Comparison of ENCODE assay signal across 28 cellular contexts in the genomic region with DNA sequence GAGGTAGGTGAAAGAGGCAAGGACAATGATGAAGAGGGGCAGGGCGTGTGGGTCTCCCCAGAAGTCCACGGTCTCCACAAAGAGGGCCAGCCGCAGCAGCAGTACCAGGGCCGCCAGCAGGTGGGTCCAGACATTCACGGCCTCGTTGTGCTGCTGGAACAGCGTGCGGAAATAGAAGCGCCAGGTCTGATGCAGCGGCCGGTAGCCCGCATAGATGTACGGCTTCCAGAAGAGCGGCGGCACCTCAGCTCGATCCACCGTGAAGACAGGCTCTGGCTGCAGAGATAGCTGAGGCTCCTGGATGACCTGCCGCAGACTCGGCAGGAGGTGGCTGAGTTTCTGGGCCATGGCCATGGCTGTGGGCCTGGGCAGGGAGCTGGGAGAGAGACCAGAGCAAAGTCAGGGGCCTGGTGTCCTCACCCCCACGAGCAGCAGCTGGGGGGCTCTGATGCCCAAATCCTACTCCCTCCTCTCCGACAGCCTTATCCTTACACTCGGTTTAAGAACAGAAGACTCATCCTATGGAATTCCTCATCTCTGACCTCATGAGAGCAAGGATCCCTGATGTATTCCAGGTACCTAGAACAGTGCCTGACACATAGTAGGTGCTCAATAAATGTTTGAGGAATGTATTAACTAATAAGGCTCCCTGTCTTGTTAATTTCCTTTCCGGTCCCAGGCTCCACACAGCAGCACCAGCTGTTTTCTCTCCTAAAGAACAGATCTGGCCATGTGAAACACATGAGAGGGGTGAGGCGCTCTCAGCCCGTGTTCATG. TPM values are rescaled to one million over a fixed set of nuclear protein-coding genes. Genes with fewer than 3 reads are reported as not detected.
DNase-seq lines count a peak whose midpoint lies in the region; ATAC-seq and TF ChIP-seq lines count a peak whose summit lies in the region.
"Had no signal": no experiment of that assay in that cellular context is flagged by ENCODE, and none has a peak within 500 bp of the region (broad histone marks: within the 10 kb centered on the region; RNA-seq: fewer than 3 reads in every experiment).

No MANE protein-coding gene starts in this region.

- H3K27ac ChIP-seq in HCT116 (ENCODE audit: low read depth, low read length) (no peak overlapping the region), Karpas-422 (ENCODE audit: low read length) (no peak overlapping the region)
- H3K27ac ChIP-seq: lower lobe of right lung, pancreas, SJCRH30, WERI-Rb-1 had no signal

- no TSS peak for BruUV-seq in HCT116 (replicated peaks; lab: Mats Ljungman, UMichigan)

- RAD21 ChIA-PET in HCT116 (lab: Charles Lee; ENCODE audit: low non-redundant PET in 1 of 2, low total read pairs in 2 of 2, uncharacterized antibody in 2 of 2, unreplicated experiment in 2 of 2), result no interaction called here

- DNase-seq in CD14-positive monocyte (ENCODE audit: low spot score) (no peak), HCT116 (ENCODE audit: low read depth, low spot score) (no peak), cerebellar cortex (ENCODE audit: low spot score) (peak; percentile 58), nephron progenitor cell (no peak), Karpas-422 (no peak), GF-D8 (lab: John Stamatoyannopoulos, UW) (no peak), KG1 (lab: John Stamatoyannopoulos, UW) (no peak)
- DNase-seq in activated CD4-positive, CD25-positive, alpha-beta regulatory T cell (lab: John Stamatoyannopoulos, UW), result no peak
- DNase-seq: activated CD4-positive, alpha-beta T cell treated with anti-CD3 and anti-CD28 coated beads, Interleukin-2, amount 10 ng/mL, durations not matched to agents 24 days and 14 days; activated naive CD4-positive, alpha-beta T cell; activated naive CD8-positive, alpha-beta T cell treated with anti-CD3 and anti-CD28 coated beads, Interleukin-2, amount 50 U/mL, for 24 hours; activated T-cell treated with anti-CD3 and anti-CD28 coated beads, Interleukin-2, amount 50 U/mL, for 72 hours; AML-193; CD8-positive, alpha-beta T cell; DMS 273 treated with DMSO at 0.1 percent for 48 hours; EL; lower lobe of right lung; mucosa of descending colon; natural killer cell; NCI-H1092 treated with DMSO at 0.1 percent for 48 hours; NCI-H187; NCI-H82; pancreas; SJCRH30; WERI-Rb-1 had no signal

- H3K4me3 ChIP-seq in HCT116 (replicated peaks in 1 of 2; ENCODE audit: low read depth in 1 of 2, low read length in 2 of 2) (no peak overlapping the region), Karpas-422 (ENCODE audit: low read length) (no peak overlapping the region)
- H3K4me3 ChIP-seq: lower lobe of right lung, mucosa of descending colon, pancreas, SJCRH30, skin epidermis had no signal

- peaks cover 0 to 4% (median 0%) of the 10 kb centered on the region in 7 donors for H3K9me3 Mint-ChIP-seq in CD14-positive monocyte
- H3K9me3 Mint-ChIP-seq in nephron progenitor cell, result no peaks in the 10 kb centered on the region
- H3K9me3 Mint-ChIP-seq: activated CD4-positive, alpha-beta T cell treated with anti-CD3 and anti-CD28 coated beads, Interleukin-2, amount 10 ng/mL, durations not matched to agents 24 days and 14 days; activated naive CD8-positive, alpha-beta T cell treated with anti-CD3 and anti-CD28 coated beads, Interleukin-2, amount 50 U/mL, for 24 hours; activated T-cell treated with anti-CD3 and anti-CD28 coated beads, Interleukin-2, amount 50 U/mL, for 72 hours; CD8-positive, alpha-beta T cell; central memory CD8-positive, alpha-beta T cell; natural killer cell; stimulated activated memory B cell treated with anti-CD40 and anti-IgM and Interleukin-4, amounts not matched to agents 10 μg/mL and 1 μg/mL and 100 μg/mL, for 72 hours had no signal

- H3K9ac ChIP-seq in HCT116 (ENCODE audit: low read length) (no peak overlapping the region), Karpas-422 (ENCODE audit: low read length) (no peak overlapping the region)

- peak; percentile 4; the same call in 1 of the 2 replicates for TF ChIP-seq RAD21 in HCT116 (IDR thresholded peaks at IDR 0.05; ENCODE audit: low read depth)

- no peaks in the 10 kb centered on the region for H3K9me3 ChIP-seq in HCT116 (ENCODE audit: control insufficient read depth in 1 of 2, insufficient read depth in 1 of 2, low read depth in 1 of 2, low read length in 2 of 2)
- no peaks in the 10 kb centered on the region for H3K9me3 ChIP-seq in Karpas-422 (ENCODE audit: low read length)
- H3K9me3 ChIP-seq: lower lobe of right lung, mucosa of descending colon, pancreas, SJCRH30 had no signal

- H3K4me3 Mint-ChIP-seq in CD14-positive monocyte (no peak overlapping the region), nephron progenitor cell (no peak overlapping the region)
- H3K4me3 Mint-ChIP-seq: activated CD4-positive, alpha-beta T cell treated with anti-CD3 and anti-CD28 coated beads, Interleukin-2, amount 10 ng/mL, durations not matched to agents 24 days and 14 days; activated naive CD8-positive, alpha-beta T cell treated with anti-CD3 and anti-CD28 coated beads, Interleukin-2, amount 50 U/mL, for 24 hours; activated T-cell treated with anti-CD3 and anti-CD28 coated beads, Interleukin-2, amount 50 U/mL, for 72 hours; CD8-positive, alpha-beta T cell; central memory CD8-positive, alpha-beta T cell; natural killer cell; stimulated activated memory B cell treated with anti-CD40 and anti-IgM and Interleukin-4, amounts not matched to agents 10 μg/mL and 1 μg/mL and 100 μg/mL, for 72 hours had no signal

- POLR2A ChIA-PET in HCT116 (lab: Charles Lee), result no interaction called here

- intact Hi-C loops in CD14-positive monocyte (cut with micrococcal nuclease) (no loop called here), HCT116 (cut with micrococcal nuclease) (no loop called here)

- H3K27me3 ChIP-seq in HCT116 (ENCODE audit: insufficient read depth, low read length) (no peaks in the 10 kb centered on the region), Karpas-422 (ENCODE audit: low read length) (no peaks in the 10 kb centered on the region)
- H3K27me3 ChIP-seq: pancreas, SJCRH30 had no signal

- H3K27me3 Mint-ChIP-seq in CD14-positive monocyte (ENCODE audit: low read depth in 3 of 3), result peaks cover 0 to 3% (median 0%) of the 10 kb centered on the region in 3 donors
- H3K27me3 Mint-ChIP-seq in nephron progenitor cell (ENCODE audit: low read depth, poor library complexity), result peaks cover 5% of the 10 kb centered on the region
- H3K27me3 Mint-ChIP-seq: activated CD4-positive, alpha-beta T cell treated with anti-CD3 and anti-CD28 coated beads, Interleukin-2, amount 10 ng/mL, durations not matched to agents 24 days and 14 days; activated naive CD8-positive, alpha-beta T cell treated with anti-CD3 and anti-CD28 coated beads, Interleukin-2, amount 50 U/mL, for 24 hours; central memory CD8-positive, alpha-beta T cell; stimulated activated memory B cell treated with anti-CD40 and anti-IgM and Interleukin-4, amounts not matched to agents 10 μg/mL and 1 μg/mL and 100 μg/mL, for 72 hours had no signal

- peaks cover 30 to 36% of the 10 kb centered on the region in 2 experiments for H3K4me1 ChIP-seq in HCT116 (ENCODE audit: control insufficient read depth in 1 of 2, insufficient read depth in 2 of 2, low read length in 2 of 2)
- peaks cover 10% of the 10 kb centered on the region for H3K4me1 ChIP-seq in Karpas-422 (ENCODE audit: low read length)

- H3K36me3 Mint-ChIP-seq in CD14-positive monocyte (peaks cover 28 to 31% of the 10 kb centered on the region in 2 donors), nephron progenitor cell (ENCODE audit: low read depth) (peaks cover 32% of the 10 kb centered on the region)
- H3K36me3 Mint-ChIP-seq: natural killer cell had no signal

- H3K4me1 Mint-ChIP-seq in CD14-positive monocyte (peaks cover 54% of the 10 kb centered on the region), nephron progenitor cell (peaks cover 41% of the 10 kb centered on the region)

- H3K9me2 ChIP-seq in HCT116 (ENCODE audit: insufficient read depth) (no peaks in the 10 kb centered on the region), Karpas-422 (replicated peaks; ENCODE audit: insufficient read depth, low read length) (no peaks in the 10 kb centered on the region)

- H4K20me1 ChIP-seq in HCT116 (ENCODE audit: insufficient read depth) (0 out of 2 replicates have a peak, but pooled peaks cover 3% of the 10 kb centered on the region), Karpas-422 (ENCODE audit: insufficient read depth, low read depth, low read length) (no peaks in the 10 kb centered on the region)

- H2AFZ ChIP-seq in HCT116 (ENCODE audit: low read depth, low read length, poor library complexity, severe bottlenecking) (no peak overlapping the region), Karpas-422 (ENCODE audit: low read length) (no peak overlapping the region)

- H3K36me3 ChIP-seq in HCT116 (ENCODE audit: control insufficient read depth in 1 of 2, insufficient read depth in 2 of 2, low read length in 2 of 2) (0 out of 4 replicates have a peak, but pooled peaks cover 0 to 6% of the 10 kb centered on the region in 2 experiments), Karpas-422 (ENCODE audit: insufficient read depth, low read length) (no peaks in the 10 kb centered on the region)
- H3K36me3 ChIP-seq: pancreas, SJCRH30 had no signal

- ATAC-seq in HCT116, result no peak
- ATAC-seq: activated naive CD8-positive, alpha-beta T cell treated with anti-CD3 and anti-CD28 coated beads, Interleukin-2, amount 50 U/mL, for 24 hours; activated T-cell treated with anti-CD3 and anti-CD28 coated beads, Interleukin-2, amount 50 U/mL, for 72 hours; CD8-positive, alpha-beta T cell; lower lobe of right lung; mucosa of descending colon; natural killer cell; pancreas; stimulated activated memory B cell treated with anti-CD40 and anti-IgM and Interleukin-4, amounts not matched to agents 10 μg/mL and 1 μg/mL and 100 μg/mL, for 72 hours had no signal

- H3K27ac Mint-ChIP-seq in CD14-positive monocyte, result peak overlapping the region in 5 of 7 donors; percentile 29 to 78 (median 59)
- peak overlapping the region; percentile 9 for H3K27ac Mint-ChIP-seq in nephron progenitor cell
- H3K27ac Mint-ChIP-seq: activated CD4-positive, alpha-beta T cell treated with anti-CD3 and anti-CD28 coated beads, Interleukin-2, amount 10 ng/mL, durations not matched to agents 24 days and 14 days; activated naive CD8-positive, alpha-beta T cell treated with anti-CD3 and anti-CD28 coated beads, Interleukin-2, amount 50 U/mL, for 24 hours; activated T-cell treated with anti-CD3 and anti-CD28 coated beads, Interleukin-2, amount 50 U/mL, for 72 hours; CD8-positive, alpha-beta T cell; stimulated activated memory B cell treated with anti-CD40 and anti-IgM and Interleukin-4, amounts not matched to agents 10 μg/mL and 1 μg/mL and 100 μg/mL, for 72 hours had no signal

- TF ChIP-seq CTCF in CD14-positive monocyte (IDR thresholded peaks at IDR 0.05) (no peak), HCT116 (IDR thresholded peaks at IDR 0.05 in 2 of 3, conservative IDR thresholded peaks at IDR 0.05 in 1 of 3; ENCODE audit: borderline replicate concordance in 1 of 3, insufficient read depth in 1 of 3, low read depth in 2 of 3, low read length in 2 of 3) (no peak), nephron progenitor cell (IDR thresholded peaks at IDR 0.05) (no peak)

- CTCF ChIA-PET in HCT116 (lab: Charles Lee), result no interaction called here

- H3K4me2 ChIP-seq in HCT116 (ENCODE audit: low read length) (no peak overlapping the region), Karpas-422 (ENCODE audit: low read depth, low read length, poor library complexity, severe bottlenecking) (no peak overlapping the region)

- peaks cover 5% of the 10 kb centered on the region for H3K79me2 ChIP-seq in HCT116 (ENCODE audit: insufficient read depth, low read length)
- H3K79me2 ChIP-seq in Karpas-422 (ENCODE audit: low read length), result peaks cover 5% of the 10 kb centered on the region

- TF ChIP-seq POLR2A in HCT116 (IDR thresholded peaks at IDR 0.05; ENCODE audit: borderline replicate concordance, extremely low read depth, insufficient read depth, insufficient read length), result no peak

RNA-seq across cellular contexts. Expression of a gene that starts 4.4 kb away (rescaled TPM):
- polyA plus RNA-seq in CD14-positive monocyte, result under 1 TPM; 0.44 TPM
- total RNA-seq in HCT116 (2021; ENCODE audit: unreplicated experiment), result 12.1 TPM
- polyA plus RNA-seq in HCT116 (2012), result 4.2 and 6.1 TPM in 2 replicates
- total RNA-seq in Karpas-422 (2014; rRNA removed; shearing (Covaris generic); ENCODE audit: low replicate concordance), result 7.2 and 11.6 TPM in 2 replicates
- total RNA-seq: lower lobe of right lung had no signal
- polyA plus RNA-seq: pancreas had no signal

RNA-seq across cellular contexts. Expression of a gene that starts 11.8 kb away (rescaled TPM):
- 1 to 10 TPM in 1 of 2 donors, under 1 TPM in 1; 0.92 to 1.0 TPM for polyA plus RNA-seq in CD14-positive monocyte
- 13.1 TPM for total RNA-seq in HCT116 (2021; ENCODE audit: unreplicated experiment)
- polyA plus RNA-seq in HCT116 (2012), result 12.6 and 14.9 TPM in 2 replicates
- 6.3 and 8.4 TPM in 2 replicates for total RNA-seq in Karpas-422 (2014; rRNA removed; shearing (Covaris generic); ENCODE audit: low replicate concordance)

RNA-seq across cellular contexts. Expression of a gene that starts 42.5 kb away (rescaled TPM):
- polyA plus RNA-seq in CD14-positive monocyte, result 1 to 10 TPM; 3.5 to 8.1 TPM
- total RNA-seq in HCT116 (2021; ENCODE audit: unreplicated experiment), result 368 TPM
- polyA plus RNA-seq in HCT116 (2012), result 101 and 192 TPM in 2 replicates
- total RNA-seq in Karpas-422 (2014; rRNA removed; shearing (Covaris generic); ENCODE audit: low replicate concordance), result 160 and 173 TPM in 2 replicates

RNA-seq across cellular contexts. Expression of a gene that starts 43.9 kb away (rescaled TPM):
- polyA plus RNA-seq in CD14-positive monocyte, result 10 to 100 TPM; 67.3 to 69.9 TPM
- 35.8 TPM for total RNA-seq in HCT116 (2021; ENCODE audit: unreplicated experiment)
- 31.3 and 38.4 TPM in 2 replicates for polyA plus RNA-seq in HCT116 (2012)
- 24.3 and 39.6 TPM in 2 replicates for total RNA-seq in Karpas-422 (2014; rRNA removed; shearing (Covaris generic); ENCODE audit: low replicate concordance)
